In the genomic region with DNA sequence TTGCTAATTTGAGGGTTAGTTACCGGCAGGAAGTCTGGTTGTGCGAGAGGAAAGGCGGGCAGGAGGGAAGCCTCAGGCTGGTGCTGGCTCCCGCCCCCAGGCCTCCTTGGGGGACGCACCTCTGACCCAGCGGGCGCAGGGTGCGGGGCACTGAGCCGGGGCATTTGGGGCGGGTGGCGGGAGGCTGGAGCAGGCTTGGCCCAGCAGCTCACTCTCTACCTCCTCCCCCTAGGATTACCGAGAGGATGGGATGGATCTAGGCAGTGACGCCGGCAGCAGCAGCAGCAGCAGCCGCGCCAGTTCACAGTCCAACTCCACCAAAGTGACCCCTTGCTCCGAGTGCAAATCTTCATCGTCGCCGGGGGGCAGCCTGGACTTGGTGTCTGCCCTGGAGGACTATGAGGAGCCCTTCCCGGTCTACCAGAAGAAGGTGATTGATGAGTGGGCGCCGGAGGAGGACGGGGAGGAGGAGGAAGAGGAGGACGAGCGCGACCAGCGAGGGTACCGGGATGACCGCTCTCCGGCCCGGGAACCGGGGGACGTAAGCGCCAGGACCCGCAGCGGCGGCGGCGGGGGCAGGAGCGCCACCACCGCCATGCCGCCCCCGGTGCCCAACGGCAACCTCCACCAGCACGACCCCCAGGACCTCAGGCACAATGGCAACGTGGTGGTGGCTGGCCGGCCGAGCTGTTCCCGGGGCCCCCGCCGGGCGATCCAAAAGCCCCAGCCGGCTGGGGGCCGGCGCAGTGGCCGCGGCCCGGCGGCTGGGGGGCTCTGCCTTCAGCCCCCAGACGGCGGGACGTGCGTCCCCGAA, we compare ENCODE assay signal across 8 cellular contexts.
DNase-seq lines count a peak whose midpoint lies in the region; ATAC-seq, FAIRE-seq and TF ChIP-seq lines count a peak whose summit lies in the region.

No MANE protein-coding gene starts in this region.

- H3K4me1 Mint-ChIP-seq in activated CD8-positive, alpha-beta memory T cell treated with anti-CD3 and anti-CD28 coated beads, Interleukin-2, amount 10 ng/mL, durations not matched to agents 7 days and 5 days, result peaks cover 13% of the 10 kb centered on the region
- peaks cover 4% of the 10 kb centered on the region for H3K4me1 Mint-ChIP-seq in T-helper 17 cell

- H3K9me3 ChIP-seq in T-helper 17 cell (ENCODE audit: control insufficient read depth, low read length, poor library complexity, severe bottlenecking), result no peaks in the 10 kb centered on the region
- H3K9me3 ChIP-seq in mesodermal cell (ENCODE audit: control insufficient read depth, low read length), result no peaks in the 10 kb centered on the region
- no peaks in the 10 kb centered on the region for H3K9me3 ChIP-seq in tibial nerve

- 1% methylated on average over 38 to 48 of the region's 65 CpGs for whole genome bisulfite sequencing in mesodermal cell (ENCODE audit: insufficient coverage in 2 of 2), 2 experiments
- 1% methylated on average over 47 to 50 of the region's 65 CpGs for WGBS in tibial nerve, 2 donors

- no peak for TF ChIP-seq EP300 in tibial nerve (IDR thresholded peaks at IDR 0.05)

- H3K27ac ChIP-seq in epithelial cell of prostate, result peak overlapping the region; percentile 86
- peak overlapping the region; percentile 96 for H3K27ac ChIP-seq in mesodermal cell (ENCODE audit: low read depth, low read length, severe bottlenecking)
- peak overlapping the region; percentile 72 to 94 (median 85) for H3K27ac ChIP-seq in tibial nerve

- no peaks in the 10 kb centered on the region for H3K36me3 Mint-ChIP-seq in activated CD8-positive, alpha-beta memory T cell treated with anti-CD3 and anti-CD28 coated beads, Interleukin-2, amount 10 ng/mL, durations not matched to agents 7 days and 5 days
- peaks cover 2% of the 10 kb centered on the region for H3K36me3 Mint-ChIP-seq in T-helper 17 cell (ENCODE audit: low read depth)

- peaks cover 32% of the 10 kb centered on the region for H3K4me1 ChIP-seq in mesodermal cell (ENCODE audit: control insufficient read depth, insufficient read depth, low read length, poor library complexity, severe bottlenecking)
- peaks cover 0 to 41% (median 10%) of the 10 kb centered on the region in 4 donors for H3K4me1 ChIP-seq in tibial nerve

- H3K27me3 ChIP-seq in tibial nerve, result no peaks in the 10 kb centered on the region

- peak; percentile 47 for DNase-seq in activated CD8-positive, alpha-beta memory T cell treated with anti-CD3 and anti-CD28 coated beads, Interleukin-2, amount 10 ng/mL, durations not matched to agents 7 days and 5 days
- DNase-seq in activated CD8-positive, alpha-beta memory T cell treated with anti-CD3 and anti-CD28 coated beads, Interleukin-2, amount 50 U/mL, for 4 hours, result no peak
- no peak for DNase-seq in T-helper 17 cell
- DNase-seq in epithelial cell of prostate (ENCODE audit: low read depth, low spot score), result no peak
- DNase-seq in tibial nerve (ENCODE audit: low spot score in 2 of 2), result peak in 1 of 2 donors; percentile 17
- DNase-seq in RCC 7860 (ENCODE audit: low spot score), result no peak

- no peak for TF ChIP-seq CTCF in tibial nerve (IDR thresholded peaks at IDR 0.05)

- no peak for FAIRE-seq in RCC 7860 (lab: Jason Lieb, UNC)

- CTCF ChIA-PET in activated CD8-positive, alpha-beta memory T cell treated with anti-CD3 and anti-CD28 coated beads, Interleukin-2, amount 10 ng/mL, durations not matched to agents 7 days and 5 days (lab: Charles Lee), result no interaction called here

- ATAC-seq in activated CD8-positive, alpha-beta memory T cell treated with anti-CD3 and anti-CD28 coated beads, Interleukin-2, amount 10 ng/mL, durations not matched to agents 7 days and 5 days, result peak; percentile 40
- peak; percentile 22 for ATAC-seq in HG03175 (IDR thresholded peaks at IDR 0.05; ENCODE audit: unreplicated experiment)
- ATAC-seq in T-helper 17 cell, result no peak

- no peak overlapping the region for H3K27ac Mint-ChIP-seq in activated CD8-positive, alpha-beta memory T cell treated with anti-CD3 and anti-CD28 coated beads, Interleukin-2, amount 10 ng/mL, durations not matched to agents 7 days and 5 days
- no peak overlapping the region for H3K27ac Mint-ChIP-seq in T-helper 17 cell

- H3K4me3 Mint-ChIP-seq in activated CD8-positive, alpha-beta memory T cell treated with anti-CD3 and anti-CD28 coated beads, Interleukin-2, amount 10 ng/mL, durations not matched to agents 7 days and 5 days, result peak overlapping the region; percentile 74
- H3K4me3 Mint-ChIP-seq in T-helper 17 cell, result peak overlapping the region; percentile 64

- H3K4me3 ChIP-seq in mesodermal cell (ENCODE audit: extremely low read depth, insufficient read depth, low read length, poor library complexity, severe bottlenecking) (peak overlapping the region; percentile 69), tibial nerve (peak overlapping the region; percentile 52 to 85 (median 62))

- peaks cover 63% of the 10 kb centered on the region for H3K27me3 Mint-ChIP-seq in activated CD8-positive, alpha-beta memory T cell treated with anti-CD3 and anti-CD28 coated beads, Interleukin-2, amount 10 ng/mL, durations not matched to agents 7 days and 5 days
- H3K27me3 Mint-ChIP-seq in T-helper 17 cell, result peaks cover 70% of the 10 kb centered on the region

- no peaks in the 10 kb centered on the region for H3K9me3 Mint-ChIP-seq in activated CD8-positive, alpha-beta memory T cell treated with anti-CD3 and anti-CD28 coated beads, Interleukin-2, amount 10 ng/mL, durations not matched to agents 7 days and 5 days (ENCODE audit: low read depth)

- peak in 1 of 2 donors; percentile 20 for TF ChIP-seq POLR2A in tibial nerve (IDR thresholded peaks at IDR 0.05)

- peaks cover 11% of the 10 kb centered on the region for H3K36me3 ChIP-seq in mesodermal cell (ENCODE audit: control insufficient read depth, insufficient read depth, low read length)
- no peaks in the 10 kb centered on the region for H3K36me3 ChIP-seq in tibial nerve
